Comparison of ENCODE assay signal across 17 cellular contexts in the genomic region with DNA sequence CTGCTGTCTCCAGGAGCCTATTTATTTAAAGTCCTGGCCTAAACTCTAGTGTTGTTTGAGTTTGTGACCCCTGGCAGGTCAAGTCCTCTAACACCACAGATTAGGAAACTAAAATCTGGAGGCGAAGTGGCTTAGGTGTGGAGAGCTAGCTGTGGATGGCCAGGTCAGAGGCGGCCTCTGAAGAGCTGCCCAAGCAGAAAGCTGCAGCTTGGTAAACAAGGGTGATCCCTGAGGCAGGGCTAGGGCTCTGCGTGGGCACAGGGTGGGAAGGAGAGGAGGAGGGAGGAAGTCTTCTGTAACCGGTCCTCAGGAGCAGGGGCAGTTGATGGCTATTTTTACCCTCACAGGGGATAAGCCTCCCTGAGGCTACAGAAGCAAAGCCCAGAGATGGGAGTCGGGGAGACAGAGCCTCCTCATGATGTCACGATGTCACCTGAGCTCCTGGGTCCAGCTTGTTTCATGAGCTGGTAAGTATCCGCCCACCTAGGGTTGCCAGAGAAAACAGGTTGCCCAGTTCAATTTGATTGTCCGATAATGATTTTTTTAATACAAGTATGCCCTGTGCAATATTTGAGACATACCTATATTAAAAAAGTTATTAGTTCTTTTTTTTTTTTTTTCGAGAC. TPM values are rescaled to one million over a fixed set of nuclear protein-coding genes. Genes with fewer than 3 reads are reported as not detected.
A peak's percentile ranks its signal among the peaks of the same experiment; 100 is the strongest.
DNase-seq lines count a peak whose midpoint lies in the region; ATAC-seq and TF ChIP-seq lines count a peak whose summit lies in the region.
"Had no signal": no experiment of that assay in that cellular context is flagged by ENCODE, and none has a peak within 500 bp of the region (broad histone marks: within the 10 kb centered on the region; RNA-seq: fewer than 3 reads in every experiment).

No MANE protein-coding gene starts in this region.

- no peaks in the 10 kb centered on the region for H3F3A ChIP-seq in OCI-LY1 (ENCODE audit: insufficient read depth, low read length)

- DNase-seq in COLO668 (lab: John Stamatoyannopoulos, UW; ENCODE audit: unreplicated experiment) (peak; percentile 22), left lung (peak; percentile 43 to 47)
- DNase-seq in activated CD4-positive, alpha-beta T cell treated with anti-CD3 and anti-CD28 coated beads, Interleukin-2, amount 50 U/mL, for 1 hour, result no peak
- DNase-seq: CD8-positive, alpha-beta T cell; MV-4-11; NCI-H1436 treated with DMSO at 0.1 percent for 48 hours; NCI-H2081; NCI-H226; NCI-H526; PC-9 had no signal

- no peak overlapping the region for H2AFZ ChIP-seq in OCI-LY1 (ENCODE audit: low read length)
- H2AFZ ChIP-seq in parathyroid adenoma, result peak overlapping the region; percentile 59
- H2AFZ ChIP-seq: PC-9 had no signal

- H4K20me1 ChIP-seq in OCI-LY1 (ENCODE audit: insufficient read depth, low read length), result no peaks in the 10 kb centered on the region

- H3K4me2 ChIP-seq in OCI-LY1 (ENCODE audit: low read length) (no peak overlapping the region), parathyroid adenoma (ENCODE audit: low read length) (no peak overlapping the region)
- H3K4me2 ChIP-seq: PC-9 had no signal

- no peak overlapping the region for H3K4me3 ChIP-seq in OCI-LY1 (ENCODE audit: low read depth, low read length, poor library complexity, severe bottlenecking)
- no peak overlapping the region for H3K4me3 ChIP-seq in left lung
- no peak overlapping the region for H3K4me3 ChIP-seq in parathyroid adenoma (ENCODE audit: low read depth, low read length)
- H3K4me3 ChIP-seq: HAP-1, PC-9, SK-N-MC had no signal

- no peak overlapping the region; the same call in 1 of the 2 replicates for H3K9ac ChIP-seq in OCI-LY1 (ENCODE audit: low read length)
- H3K9ac ChIP-seq in parathyroid adenoma, result no peak overlapping the region

- H3K79me2 ChIP-seq in OCI-LY1 (ENCODE audit: insufficient read depth, low read length) (no peaks in the 10 kb centered on the region), parathyroid adenoma (no peaks in the 10 kb centered on the region)

- peak; percentile 65 for ATAC-seq in left lung
- no peak for ATAC-seq in GM21619 (IDR thresholded peaks at IDR 0.05; ENCODE audit: unreplicated experiment)
- ATAC-seq in HG03378 (IDR thresholded peaks at IDR 0.05; ENCODE audit: unreplicated experiment), result no peak
- ATAC-seq: CD8-positive, alpha-beta T cell; Right ventricle myocardium inferior had no signal

- TF ChIP-seq CTCF in OCI-LY1 (IDR thresholded peaks at IDR 0.05; ENCODE audit: low read length) (no peak), left lung (IDR thresholded peaks at IDR 0.05) (no peak), parathyroid adenoma (IDR thresholded peaks at IDR 0.05) (no peak)

- H3K27me3 ChIP-seq in OCI-LY1 (ENCODE audit: insufficient read depth, low read length) (no peaks in the 10 kb centered on the region), left lung (no peaks in the 10 kb centered on the region), parathyroid adenoma (ENCODE audit: control insufficient read depth, insufficient read depth, low read length) (no peaks in the 10 kb centered on the region)

- no peaks in the 10 kb centered on the region for H3K36me3 ChIP-seq in OCI-LY1 (ENCODE audit: insufficient read depth, low read length)
- no peaks in the 10 kb centered on the region for H3K36me3 ChIP-seq in left lung
- no peaks in the 10 kb centered on the region for H3K36me3 ChIP-seq in parathyroid adenoma (ENCODE audit: control insufficient read depth, insufficient read depth, low read length)
- H3K36me3 ChIP-seq: HAP-1 had no signal

- no peaks in the 10 kb centered on the region for H3K9me3 ChIP-seq in OCI-LY1 (ENCODE audit: low read length)
- H3K9me3 ChIP-seq in left lung, result no peaks in the 10 kb centered on the region
- H3K9me3 ChIP-seq in parathyroid adenoma (ENCODE audit: control insufficient read depth, low read length), result no peaks in the 10 kb centered on the region
- H3K9me3 ChIP-seq: HAP-1 had no signal

- H3K4me1 ChIP-seq in OCI-LY1 (ENCODE audit: insufficient read depth, low read length, severe bottlenecking) (peaks cover 87% of the 10 kb centered on the region), left lung (no peaks in the 10 kb centered on the region), parathyroid adenoma (peaks cover 90% of the 10 kb centered on the region)
- H3K4me1 ChIP-seq: HAP-1 had no signal

- H3K27ac ChIP-seq in OCI-LY1 (ENCODE audit: low read depth, low read length, poor library complexity, severe bottlenecking) (peak overlapping the region; percentile 38), left lung (no peak overlapping the region), parathyroid adenoma (peak overlapping the region; percentile 90)
- H3K27ac ChIP-seq: PC-9, SK-N-MC had no signal

- H3K9me2 ChIP-seq in OCI-LY1 (ENCODE audit: low read depth, low read length), result no peaks in the 10 kb centered on the region

- intact Hi-C loops in left lung (cut with DNase I), result no loop called here

RNA-seq across cellular contexts. Expression of gene BOD1, which starts 25.9 kb away (rescaled TPM):
- 10 to 100 TPM; 37.4 to 39.3 TPM for total RNA-seq in left lung

Comparison
In these comparisons a context has a peak if more than half of its experiments do, and no peak if none do; other contexts are left out.
1. H3K27ac ChIP-seq: peak in OCI-LY1 (single experiment) and parathyroid adenoma (single experiment); none in left lung (0 of 2).